8 cellular contexts compared by ENCODE assay signal in the genomic region with DNA sequence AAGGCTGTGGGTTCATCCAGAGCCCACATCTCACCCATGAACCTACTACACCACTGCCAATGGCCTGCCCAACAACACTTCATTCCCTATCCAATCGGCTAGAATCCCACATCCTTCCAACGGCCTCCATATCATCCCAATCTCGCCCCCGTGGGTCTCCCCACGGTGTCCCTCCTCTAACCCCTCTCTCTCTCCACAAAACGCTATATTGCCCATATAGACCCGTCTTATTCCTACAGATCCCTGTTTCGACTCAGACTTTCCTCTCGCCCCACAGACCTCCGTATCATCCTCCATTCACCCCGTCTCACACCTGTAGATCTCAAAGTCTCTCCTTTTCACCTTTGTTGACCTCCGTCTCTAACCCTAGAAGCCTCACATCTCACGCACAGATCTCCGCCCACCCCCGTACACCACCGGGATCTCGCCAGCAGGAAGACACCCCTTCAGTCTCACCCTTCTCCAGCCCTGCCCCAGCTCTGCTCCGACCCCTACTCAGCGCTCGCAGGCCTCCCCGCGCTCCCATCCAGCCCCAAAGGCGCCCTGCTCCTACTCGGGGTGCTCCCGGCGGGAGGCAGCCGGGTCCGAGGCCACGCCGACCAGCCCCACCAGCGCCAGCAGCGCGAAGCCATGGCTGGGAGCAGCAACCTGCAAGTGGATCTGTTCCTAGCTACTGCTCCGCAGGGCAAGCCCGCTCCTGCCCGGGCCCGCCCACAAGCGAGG. TPM values are rescaled to one million over a fixed set of nuclear protein-coding genes. Genes with fewer than 3 reads are reported as not detected.
DNase-seq lines count a peak whose midpoint lies in the region; ATAC-seq, FAIRE-seq and TF ChIP-seq lines count a peak whose summit lies in the region.

TSS of gene FDXR (minus strand) at position 682 of the 723 bp plus-strand sequence. CDS start at position 632, 50 bp downstream.

- H3K36me3 ChIP-seq in adipocyte (ENCODE audit: control insufficient read depth, insufficient read depth, low read length, severe bottlenecking) (no peaks in the 10 kb centered on the region), HepG2 (replicated peaks in 1 of 2; ENCODE audit: control insufficient read depth in 1 of 2, insufficient read depth in 2 of 2, low read length in 2 of 2) (peaks cover 0 to 1% of the 10 kb centered on the region in 2 experiments; a peak in 1 of 5 replicates), transverse colon (no peaks in the 10 kb centered on the region)

- H3K79me2 ChIP-seq in HepG2 (ENCODE audit: insufficient read depth, low read length) = peaks cover 11% of the 10 kb centered on the region

- H3K4me2 ChIP-seq in HepG2 (ENCODE audit: low read depth, low read length) = peak within 1 kb of the TSS; percentile 85

- H3K27ac ChIP-seq in HepG2 (ENCODE audit: extremely low read length, insufficient read depth, low read length) = peak within 1 kb of the TSS; percentile 75
- H3K27ac ChIP-seq in transverse colon = peak within 1 kb of the TSS; percentile 88 to 94 (median 92)

- peak within 1 kb of the TSS; percentile 94 for H3K9ac ChIP-seq in adipocyte (ENCODE audit: low read length)
- H3K9ac ChIP-seq in HepG2 (ENCODE audit: insufficient read depth, low read depth, low read length) = peak within 1 kb of the TSS; percentile 89

- H3K4me1 ChIP-seq in adipocyte (ENCODE audit: control insufficient read depth, insufficient read depth, low read length) (peaks cover 24% of the 10 kb centered on the region), HepG2 (ENCODE audit: insufficient read depth, low read length) (peaks cover 80% of the 10 kb centered on the region), transverse colon (peaks cover 2 to 18% (median 12%) of the 10 kb centered on the region in 4 donors)

- H3K4me3 ChIP-seq in AG04449 (ENCODE audit: low read depth, low read length) (peak within 1 kb of the TSS; percentile 86), adipocyte (ENCODE audit: low read length) (peak within 1 kb of the TSS; percentile 94), HepG2 (replicated peaks in 1 of 3; ENCODE audit: insufficient read depth in 1 of 3, low read depth in 2 of 3, low read length in 3 of 3) (peak within 1 kb of the TSS; percentile 70 to 95 (median 85)), transverse colon (peak within 1 kb of the TSS; percentile 61 to 82 (median 68))

- no peak for DNase-seq in AG04449 (ENCODE audit: low read depth, low spot score)
- no peak for DNase-seq in adipocyte (ENCODE audit: low read depth)
- peak; percentile 50 for DNase-seq in HepG2 (ENCODE audit: low spot score)
- no peak for DNase-seq in transverse colon
- DNase-seq in NCI-H1930 (lab: John Stamatoyannopoulos, UW) = no peak
- no peak for DNase-seq in UCSD-AML1 (lab: John Stamatoyannopoulos, UW; ENCODE audit: unreplicated experiment)

- TF ChIP-seq EP300 in HepG2 (IDR thresholded peaks at IDR 0.05; ENCODE audit: low read depth in 2 of 2, low read length in 2 of 2) (no peak), HepG2 (CRISPR knock-in tag; IDR thresholded peaks at IDR 0.05; ENCODE audit: borderline replicate concordance) (no peak; the same call in 1 of the 2 replicates), transverse colon (IDR thresholded peaks at IDR 0.05; ENCODE audit: low read depth) (no peak)

- in situ Hi-C loops in GM18951 (cut with MboI; ENCODE audit: low sequenced_read_pairs, unreplicated experiment) = no loop called here
- in situ Hi-C loops in HepG2 (cut with HindIII; ENCODE audit: extremely low pct_ligation_motif_present, low pct_unique_long_range_greater_than_20kb) = no loop called here
- in situ Hi-C loops in transverse colon (cut with MboI; ENCODE audit: low pct_ligation_motif_present in 1 of 4, low pct_unique_long_range_greater_than_20kb in 1 of 4, low sequenced_read_pairs in 3 of 4) = loop anchor here in 2 of 4 donors (25.0 kb wide), 1 partner anchor 135 kb away; the partner anchor contains the start of genes NHERF1 (in 2 of the 2) and RAB37 (in 2 of the 2)

- TF ChIP-seq POLR2A in GM18951 (IDR thresholded peaks at IDR 0.05; ENCODE audit: extremely low read depth, insufficient read depth, insufficient read length) (peak; percentile 97), HepG2 (IDR thresholded peaks at IDR 0.05; ENCODE audit: insufficient read depth in 1 of 2, low read depth in 2 of 2, low read length in 2 of 2) (peak; percentile 83 to 100), transverse colon (IDR thresholded peaks at IDR 0.05) (peak; percentile 32)

- WGBS in HepG2 (ENCODE audit: low lambda C conversion rate) = under 1% methylated on average over 33 of the region's 38 CpGs
- 9 to 11% methylated on average over 15 to 33 of the region's 38 CpGs for WGBS in transverse colon (ENCODE audit: low coverage in 1 of 2), 2 donors

- intact Hi-C loops in HepG2 (cut with micrococcal nuclease; ENCODE audit: unreplicated experiment) = no loop called here
- intact Hi-C loops in transverse colon (cut with DNase I; ENCODE audit: low total_unique reads) = no loop called here

- CTCF ChIA-PET in AG04449 (lab: Yijun Ruan, JAX) (interaction anchor here (1.1 to 20.6 kb wide), 9 partner anchors 8 to 127 kb away, joined by 4 to 692 read pairs (median 16); partner anchors contain the start of gene GRIN2C), HepG2 (lab: Yijun Ruan, JAX; ENCODE audit: low intra/inter-chr PET ratio, low total read pairs) (no interaction called here)

- ATAC-seq in HG03460 (IDR thresholded peaks at IDR 0.05; ENCODE audit: unreplicated experiment) (peak; percentile 23), HepG2 (peak; percentile 82)

- no peaks in the 10 kb centered on the region for H3K9me3 ChIP-seq in adipocyte (ENCODE audit: control insufficient read depth, low read length)
- no peaks in the 10 kb centered on the region for H3K9me3 ChIP-seq in HepG2 (ENCODE audit: low read length)
- no peaks in the 10 kb centered on the region for H3K9me3 ChIP-seq in transverse colon

- POLR2A ChIA-PET in AG04449 (lab: Yijun Ruan, JAX) = interaction anchor here (0.5 to 1.7 kb wide), 10 partner anchors 8 to 444 kb away, joined by 3 to 7 read pairs (median 4); partner anchors contain the start of gene NAT9
- POLR2A ChIA-PET in HepG2 (lab: Yijun Ruan, JAX) = interaction anchor here (0.5 to 3.2 kb wide), 64 partner anchors 9 to 1075 kb away, joined by 3 to 60 read pairs (median 4); partner anchors contain the start of genes FADS6, GRIN2C, HID1 and MRPL58

- H2AFZ ChIP-seq in HepG2 (ENCODE audit: low read length) = peak within 1 kb of the TSS; percentile 51

- TF ChIP-seq RAD21 in HepG2 (CRISPR knock-in tag; IDR thresholded peaks at IDR 0.05) = peak; percentile 58

- H3K27me3 ChIP-seq in adipocyte (replicated peaks; ENCODE audit: control insufficient read depth, insufficient read depth, low read length) (no peaks in the 10 kb centered on the region), HepG2 (ENCODE audit: control insufficient read depth in 1 of 2, insufficient read depth in 2 of 2, low read length in 2 of 2) (no peaks in the 10 kb centered on the region; a peak in 1 of 5 replicates), transverse colon (no peaks in the 10 kb centered on the region)

- TF ChIP-seq CTCF in AG04449 (IDR thresholded peaks at IDR 0.05; ENCODE audit: insufficient read depth, low read length, missing control alignments) (no peak), HepG2 (CRISPR knock-in tag; IDR thresholded peaks at IDR 0.05) (peak; percentile 26), transverse colon (IDR thresholded peaks at IDR 0.05) (peak in 1 of 5 experiments; percentile 16)

- BruUV-seq in HepG2 (replicated peaks; lab: Mats Ljungman, UMichigan) = TSS peak; percentile 88

- peak; percentile 54 for FAIRE-seq in HepG2 (lab: Jason Lieb, UNC)

- no peaks in the 10 kb centered on the region for H4K20me1 ChIP-seq in HepG2 (ENCODE audit: insufficient read depth, low read length)

TF ChIP-seq in HepG2, 621 proteins besides CTCF, POLR2A, EP300 and RAD21 (continues in another document):
- TF ChIP-seq TSC22D2 (CRISPR knock-in tag; IDR thresholded peaks at IDR 0.05; ENCODE audit: borderline replicate concordance) (peak; percentile 90), SAP130 (CRISPR knock-in tag; IDR thresholded peaks at IDR 0.05; ENCODE audit: low read depth) (peak; percentile 75), ZSCAN21 (CRISPR knock-in tag; IDR thresholded peaks at IDR 0.05; ENCODE audit: borderline replicate concordance) (peak; percentile 95), ZMYM2 (CRISPR knock-in tag; IDR thresholded peaks at IDR 0.05) (no peak), CBX1 (IDR thresholded peaks at IDR 0.05; ENCODE audit: low read depth) (peak; percentile 71)
- TF ChIP-seq, protein P1, sequence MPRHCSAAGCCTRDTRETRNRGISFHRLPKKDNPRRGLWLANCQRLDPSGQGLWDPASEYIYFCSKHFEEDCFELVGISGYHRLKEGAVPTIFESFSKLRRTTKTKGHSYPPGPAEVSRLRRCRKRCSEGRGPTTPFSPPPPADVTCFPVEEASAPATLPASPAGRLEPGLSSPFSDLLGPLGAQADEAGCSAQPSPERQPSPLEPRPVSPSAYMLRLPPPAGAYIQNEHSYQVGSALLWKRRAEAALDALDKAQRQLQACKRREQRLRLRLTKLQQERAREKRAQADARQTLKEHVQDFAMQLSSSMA (CRISPR knock-in tag; IDR thresholded peaks at IDR 0.05) = peak; percentile 20; the same call in 1 of the 2 replicates

RNA-seq across cellular contexts. Expression of gene FDXR, which starts in this region (rescaled TPM):
- 99.0 and 116 TPM in 2 replicates for total RNA-seq in HepG2 (2016; rRNA removed; fragmentation: Illumina TruSeq; extraction: Trizol)
- total RNA-seq in HepG2 (2016; cell fraction: cytosol; rRNA removed; fragmentation: Illumina TruSeq; extraction: Trizol; ENCODE audit: low read depth) = 17.2 and 18.6 TPM in 2 replicates
- 96.0 and 122 TPM in 2 replicates for total RNA-seq in HepG2 (2016; cell fraction: insoluble cytoplasmic fraction; rRNA removed; fragmentation: Illumina TruSeq; extraction: Trizol)
- 33.1 and 34.8 TPM in 2 replicates for total RNA-seq in HepG2 (2016; cell fraction: membrane; rRNA removed; fragmentation: Illumina TruSeq; extraction: Trizol)
- 59.6 and 66.9 TPM in 2 replicates for total RNA-seq in HepG2 (2016; cell fraction: nucleus; rRNA removed; fragmentation: Illumina TruSeq; extraction: Trizol)
- polyA plus RNA-seq in HepG2 (2011; rRNA removed) = 23.4 and 27.7 TPM in 2 replicates
- polyA plus RNA-seq in HepG2 (2011; cell fraction: cytosol; rRNA removed) = 25.9 and 36.5 TPM in 2 replicates
- 50.2 and 50.3 TPM in 2 replicates for polyA plus RNA-seq in HepG2 (2011; cell fraction: nucleus; rRNA removed)
- polyA plus RNA-seq in HepG2 (2012) = 12.3 and 15.3 TPM in 2 replicates
- 13.6 and 16.1 TPM in 2 replicates for polyA plus RNA-seq in HepG2 (2016; cell fraction: cytosol; fragmentation: Illumina TruSeq; extraction: Trizol; ENCODE audit: low read depth)
- polyA plus RNA-seq in HepG2 (2016; cell fraction: insoluble cytoplasmic fraction; fragmentation: Illumina TruSeq; extraction: Trizol; ENCODE audit: low read depth) = 83.4 and 93.7 TPM in 2 replicates
- 21.8 and 25.0 TPM in 2 replicates for polyA plus RNA-seq in HepG2 (2016; cell fraction: membrane; fragmentation: Illumina TruSeq; extraction: Trizol; ENCODE audit: low read depth)
- 111 and 113 TPM in 2 replicates for polyA plus RNA-seq in HepG2 (2016; cell fraction: nucleus; fragmentation: Illumina TruSeq; extraction: Trizol; ENCODE audit: insufficient read depth, low read depth)
- 11.0 and 40.8 TPM in 2 replicates for polyA minus RNA-seq in HepG2 (2011; rRNA and poly(A)+ RNA removed; ENCODE audit: low replicate concordance)
- 14.0 and 15.4 TPM in 2 replicates for polyA minus RNA-seq in HepG2 (2011; cell fraction: cytosol; rRNA and poly(A)+ RNA removed)
- 10.0 and 10.6 TPM in 2 replicates for polyA minus RNA-seq in HepG2 (2011; cell fraction: nucleus; rRNA and poly(A)+ RNA removed)
- total RNA-seq in transverse colon = 10 to 100 TPM in 2 of 4 donors, 1 to 10 TPM in 2; 5.8 to 16.2 (median 10.4) TPM

Comparison
In these comparisons a context has a peak if more than half of its experiments do, and no peak if none do; other contexts are left out.
1. POLR2A ChIP-seq: peak in every context shown above with its lines; median percentile 97 in GM18951; 92 in HepG2; 32 in transverse colon.